ENCODE assay signal across 1 cellular context in the genomic region with DNA sequence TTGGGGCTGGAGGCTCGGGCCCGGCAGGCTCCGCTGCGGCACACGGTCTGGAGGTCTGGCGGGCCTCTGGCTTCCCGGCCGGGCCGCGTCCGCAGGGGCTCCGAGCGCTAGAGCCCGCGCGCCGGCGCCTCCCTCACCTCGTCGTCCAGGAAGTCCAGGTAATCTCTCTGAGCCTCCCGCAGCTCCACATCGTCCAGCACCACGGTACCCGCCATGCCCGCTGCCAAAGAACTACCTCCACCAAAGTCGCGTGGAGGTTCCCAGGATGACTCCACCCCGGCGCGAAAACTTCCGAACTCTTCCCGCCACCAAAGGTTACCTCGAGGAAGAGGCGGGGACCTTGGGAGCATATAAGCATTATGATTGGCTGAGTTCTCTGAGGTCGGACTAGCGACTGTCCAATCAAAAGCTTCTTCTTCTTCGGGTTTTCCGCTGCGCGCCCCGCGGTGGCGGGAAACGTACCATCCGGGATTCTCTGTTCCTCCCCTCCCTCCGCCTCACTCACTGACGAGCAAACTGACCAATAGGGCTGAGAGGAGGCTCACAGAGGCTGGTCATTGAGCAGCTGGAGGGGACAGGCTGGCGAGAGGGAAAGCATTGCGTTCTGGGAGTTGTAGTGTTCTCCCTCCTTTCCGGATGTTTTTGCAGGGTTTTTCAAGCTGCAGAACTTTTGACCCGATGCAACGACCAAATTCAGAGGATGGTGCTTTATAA.
TF ChIP-seq lines count a peak whose summit lies in the region.

Gene MCM3, minus strand, starts transcription at position 283 of the 714 bp plus-strand sequence. Its CDS starts 68 bp downstream, at position 215.

TF ChIP-seq in K562, 482 proteins besides CTCF, POLR2A, EP300 and RAD21 (continued from another document and continues in another):
- TF ChIP-seq, protein P1, sequence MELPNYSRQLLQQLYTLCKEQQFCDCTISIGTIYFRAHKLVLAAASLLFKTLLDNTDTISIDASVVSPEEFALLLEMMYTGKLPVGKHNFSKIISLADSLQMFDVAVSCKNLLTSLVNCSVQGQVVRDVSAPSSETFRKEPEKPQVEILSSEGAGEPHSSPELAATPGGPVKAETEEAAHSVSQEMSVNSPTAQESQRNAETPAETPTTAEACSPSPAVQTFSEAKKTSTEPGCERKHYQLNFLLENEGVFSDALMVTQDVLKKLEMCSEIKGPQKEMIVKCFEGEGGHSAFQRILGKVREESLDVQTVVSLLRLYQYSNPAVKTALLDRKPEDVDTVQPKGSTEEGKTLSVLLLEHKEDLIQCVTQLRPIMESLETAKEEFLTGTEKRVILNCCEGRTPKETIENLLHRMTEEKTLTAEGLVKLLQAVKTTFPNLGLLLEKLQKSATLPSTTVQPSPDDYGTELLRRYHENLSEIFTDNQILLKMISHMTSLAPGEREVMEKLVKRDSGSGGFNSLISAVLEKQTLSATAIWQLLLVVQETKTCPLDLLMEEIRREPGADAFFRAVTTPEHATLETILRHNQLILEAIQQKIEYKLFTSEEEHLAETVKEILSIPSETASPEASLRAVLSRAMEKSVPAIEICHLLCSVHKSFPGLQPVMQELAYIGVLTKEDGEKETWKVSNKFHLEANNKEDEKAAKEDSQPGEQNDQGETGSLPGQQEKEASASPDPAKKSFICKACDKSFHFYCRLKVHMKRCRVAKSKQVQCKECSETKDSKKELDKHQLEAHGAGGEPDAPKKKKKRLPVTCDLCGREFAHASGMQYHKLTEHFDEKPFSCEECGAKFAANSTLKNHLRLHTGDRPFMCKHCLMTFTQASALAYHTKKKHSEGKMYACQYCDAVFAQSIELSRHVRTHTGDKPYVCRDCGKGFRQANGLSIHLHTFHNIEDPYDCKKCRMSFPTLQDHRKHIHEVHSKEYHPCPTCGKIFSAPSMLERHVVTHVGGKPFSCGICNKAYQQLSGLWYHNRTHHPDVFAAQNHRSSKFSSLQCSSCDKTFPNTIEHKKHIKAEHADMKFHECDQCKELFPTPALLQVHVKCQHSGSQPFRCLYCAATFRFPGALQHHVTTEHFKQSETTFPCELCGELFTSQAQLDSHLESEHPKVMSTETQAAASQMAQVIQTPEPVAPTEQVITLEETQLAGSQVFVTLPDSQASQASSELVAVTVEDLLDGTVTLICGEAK (IDR thresholded peaks at IDR 0.05) = peak; percentile 90
- TF ChIP-seq, protein P1 (CRISPR knock-in tag; IDR thresholded peaks at IDR 0.05) = no peak
- TF ChIP-seq BCLAF1 (IDR thresholded peaks at IDR 0.05; ENCODE audit: borderline replicate concordance in 1 of 2, control insufficient read depth in 1 of 2, low read depth in 2 of 2, low read length in 1 of 2) (no peak), CBX1 (IDR thresholded peaks at IDR 0.05; ENCODE audit: low read depth) (no peak), ZNF143 (CRISPR knock-in tag; IDR thresholded peaks at IDR 0.05) (peak; percentile 90), ILK (tag; IDR thresholded peaks at IDR 0.05; ENCODE audit: borderline replicate concordance, low read depth) (no peak), RBM34 (IDR thresholded peaks at IDR 0.05; ENCODE audit: borderline replicate concordance, insufficient read depth, low read length) (no peak), NCOA1 (IDR thresholded peaks at IDR 0.05; ENCODE audit: low read depth) (no peak), RFX5 (IDR thresholded peaks at IDR 0.05; ENCODE audit: low read depth, low read length) (peak; percentile 37; the same call in 1 of the 2 replicates), PRPF4 (IDR thresholded peaks at IDR 0.05; ENCODE audit: insufficient read depth, low read depth, low read length, poor library complexity, severe bottlenecking) (no peak), FOXK2 (conservative IDR thresholded peaks at IDR 0.05 in 1 of 2, IDR thresholded peaks at IDR 0.05 in 1 of 2; ENCODE audit: low read depth in 2 of 2) (no peak), FOXJ3 (CRISPR knock-in tag; IDR thresholded peaks at IDR 0.05) (no peak), ZNF224 (CRISPR knock-in tag; IDR thresholded peaks at IDR 0.05) (no peak), E2F5 (CRISPR knock-in tag; IDR thresholded peaks at IDR 0.05) (peak; percentile 65; the same call in 1 of the 2 replicates), HMG20B (CRISPR knock-in tag; IDR thresholded peaks at IDR 0.05) (no peak), NONO (IDR thresholded peaks at IDR 0.05; ENCODE audit: low read depth in 2 of 2, low read length in 1 of 2) (no peak), ZNF140 (CRISPR knock-in tag; IDR thresholded peaks at IDR 0.05) (no peak), ZNF121 (CRISPR knock-in tag; conservative IDR thresholded peaks at IDR 0.05) (no peak), SMAD3 (CRISPR knock-in tag; conservative IDR thresholded peaks at IDR 0.05) (no peak), ZNF24 (IDR thresholded peaks at IDR 0.05) (peak; percentile 86), CLOCK (CRISPR knock-in tag; IDR thresholded peaks at IDR 0.05; ENCODE audit: borderline replicate concordance) (no peak), IRF9 (tag; IDR thresholded peaks at IDR 0.05) (no peak), GATAD2A (IDR thresholded peaks at IDR 0.05) (no peak), NR3C1 (CRISPR knock-in tag; IDR thresholded peaks at IDR 0.05) (no peak), NR2C2 (CRISPR knock-in tag; IDR thresholded peaks at IDR 0.05) (no peak), NR2C2 (tag; IDR thresholded peaks at IDR 0.05) (peak; percentile 96), ETV5 (CRISPR knock-in tag; IDR thresholded peaks at IDR 0.05; ENCODE audit: low read depth) (peak; percentile 84), ELF1 (tag; IDR thresholded peaks at IDR 0.05) (peak; percentile 87), ZNF263 (CRISPR knock-in tag; IDR thresholded peaks at IDR 0.05; ENCODE audit: borderline replicate concordance) (peak; percentile 69; the same call in 1 of the 2 replicates), THAP7 (CRISPR knock-in tag; IDR thresholded peaks at IDR 0.05) (no peak)
- TF ChIP-seq, protein P2, sequence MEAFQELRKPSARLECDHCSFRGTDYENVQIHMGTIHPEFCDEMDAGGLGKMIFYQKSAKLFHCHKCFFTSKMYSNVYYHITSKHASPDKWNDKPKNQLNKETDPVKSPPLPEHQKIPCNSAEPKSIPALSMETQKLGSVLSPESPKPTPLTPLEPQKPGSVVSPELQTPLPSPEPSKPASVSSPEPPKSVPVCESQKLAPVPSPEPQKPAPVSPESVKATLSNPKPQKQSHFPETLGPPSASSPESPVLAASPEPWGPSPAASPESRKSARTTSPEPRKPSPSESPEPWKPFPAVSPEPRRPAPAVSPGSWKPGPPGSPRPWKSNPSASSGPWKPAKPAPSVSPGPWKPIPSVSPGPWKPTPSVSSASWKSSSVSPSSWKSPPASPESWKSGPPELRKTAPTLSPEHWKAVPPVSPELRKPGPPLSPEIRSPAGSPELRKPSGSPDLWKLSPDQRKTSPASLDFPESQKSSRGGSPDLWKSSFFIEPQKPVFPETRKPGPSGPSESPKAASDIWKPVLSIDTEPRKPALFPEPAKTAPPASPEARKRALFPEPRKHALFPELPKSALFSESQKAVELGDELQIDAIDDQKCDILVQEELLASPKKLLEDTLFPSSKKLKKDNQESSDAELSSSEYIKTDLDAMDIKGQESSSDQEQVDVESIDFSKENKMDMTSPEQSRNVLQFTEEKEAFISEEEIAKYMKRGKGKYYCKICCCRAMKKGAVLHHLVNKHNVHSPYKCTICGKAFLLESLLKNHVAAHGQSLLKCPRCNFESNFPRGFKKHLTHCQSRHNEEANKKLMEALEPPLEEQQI (IDR thresholded peaks at IDR 0.05) = no peak
- TF ChIP-seq, protein P3, sequence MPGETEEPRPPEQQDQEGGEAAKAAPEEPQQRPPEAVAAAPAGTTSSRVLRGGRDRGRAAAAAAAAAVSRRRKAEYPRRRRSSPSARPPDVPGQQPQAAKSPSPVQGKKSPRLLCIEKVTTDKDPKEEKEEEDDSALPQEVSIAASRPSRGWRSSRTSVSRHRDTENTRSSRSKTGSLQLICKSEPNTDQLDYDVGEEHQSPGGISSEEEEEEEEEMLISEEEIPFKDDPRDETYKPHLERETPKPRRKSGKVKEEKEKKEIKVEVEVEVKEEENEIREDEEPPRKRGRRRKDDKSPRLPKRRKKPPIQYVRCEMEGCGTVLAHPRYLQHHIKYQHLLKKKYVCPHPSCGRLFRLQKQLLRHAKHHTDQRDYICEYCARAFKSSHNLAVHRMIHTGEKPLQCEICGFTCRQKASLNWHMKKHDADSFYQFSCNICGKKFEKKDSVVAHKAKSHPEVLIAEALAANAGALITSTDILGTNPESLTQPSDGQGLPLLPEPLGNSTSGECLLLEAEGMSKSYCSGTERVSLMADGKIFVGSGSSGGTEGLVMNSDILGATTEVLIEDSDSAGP (CRISPR knock-in tag; IDR thresholded peaks at IDR 0.05) = no peak
